Comparison of ENCODE assay signal across 30 cellular contexts in genomic region chr16:86948046-86948445, GRCh38.
"Had no signal": no experiment of that assay in that cellular context is flagged by ENCODE, and none has a peak within 500 bp of the region (broad histone marks: within the 10 kb centered on the region; RNA-seq: fewer than 3 reads in every experiment).

No MANE protein-coding gene starts in this region.

- H3K27me3 Mint-ChIP-seq: stimulated activated memory B cell treated with anti-CD40 and anti-IgM and Interleukin-4, amounts not matched to agents 10 μg/mL and 1 μg/mL and 100 μg/mL, for 72 hours; stimulated activated naive CD8-positive, alpha-beta T cell treated with anti-CD3 and anti-CD28 coated beads, Interleukin-15, amount 100 ng/mL, for 72 hours had no signal

- ATAC-seq: heart right ventricle; left cardiac atrium; left lobe of liver; lower lobe of right lung; naive thymus-derived CD8-positive, alpha-beta T cell; right lobe of liver; stimulated activated memory B cell treated with anti-CD40 and anti-IgM and Interleukin-4, amounts not matched to agents 10 μg/mL and 1 μg/mL and 100 μg/mL, for 72 hours; stimulated activated naive CD8-positive, alpha-beta T cell treated with anti-CD3 and anti-CD28 coated beads, Interleukin-15, amount 100 ng/mL, for 72 hours had no signal

- H3K79me2 ChIP-seq: hepatocyte had no signal

- H3K36me3 Mint-ChIP-seq: mesothelial cell of epicardium; naive thymus-derived CD8-positive, alpha-beta T cell; stimulated activated memory B cell treated with anti-CD40 and anti-IgM and Interleukin-4, amounts not matched to agents 10 μg/mL and 1 μg/mL and 100 μg/mL, for 72 hours; type B pancreatic cell had no signal

- H2AFZ ChIP-seq: hepatocyte had no signal

- H3K4me2 ChIP-seq: hepatocyte, smooth muscle cell had no signal

- H3K27ac ChIP-seq: heart right ventricle, hepatocyte, lower lobe of right lung, ovary, right lobe of liver, tibial nerve, uterus had no signal

- H3K27ac Mint-ChIP-seq: mesothelial cell of epicardium; naive thymus-derived CD8-positive, alpha-beta T cell; progenitor cell of endocrine pancreas; stimulated activated memory B cell treated with anti-CD40 and anti-IgM and Interleukin-4, amounts not matched to agents 10 μg/mL and 1 μg/mL and 100 μg/mL, for 72 hours; stimulated activated naive CD8-positive, alpha-beta T cell treated with anti-CD3 and anti-CD28 coated beads, Interleukin-15, amount 100 ng/mL, for 72 hours; type B pancreatic cell had no signal

- H3K9me3 Mint-ChIP-seq: stimulated activated naive CD8-positive, alpha-beta T cell treated with anti-CD3 and anti-CD28 coated beads, Interleukin-15, amount 100 ng/mL, for 72 hours had no signal

- H3K9me3 ChIP-seq: heart right ventricle, lower lobe of right lung, ovary, right lobe of liver, uterus had no signal

- H3K4me1 ChIP-seq: lower lobe of right lung, right lobe of liver, tibial nerve, uterus had no signal

- H3K27me3 ChIP-seq: hepatocyte, ovary, right lobe of liver, tibial nerve, uterus had no signal

- H3K4me1 Mint-ChIP-seq: naive thymus-derived CD8-positive, alpha-beta T cell; stimulated activated memory B cell treated with anti-CD40 and anti-IgM and Interleukin-4, amounts not matched to agents 10 μg/mL and 1 μg/mL and 100 μg/mL, for 72 hours; stimulated activated naive CD8-positive, alpha-beta T cell treated with anti-CD3 and anti-CD28 coated beads, Interleukin-15, amount 100 ng/mL, for 72 hours had no signal

- H3K4me3 Mint-ChIP-seq: mesothelial cell of epicardium; naive thymus-derived CD8-positive, alpha-beta T cell; nephron; neural crest cell; stimulated activated memory B cell treated with anti-CD40 and anti-IgM and Interleukin-4, amounts not matched to agents 10 μg/mL and 1 μg/mL and 100 μg/mL, for 72 hours; stimulated activated naive CD8-positive, alpha-beta T cell treated with anti-CD3 and anti-CD28 coated beads, Interleukin-15, amount 100 ng/mL, for 72 hours; type B pancreatic cell had no signal

- DNase-seq: heart right ventricle; islet precursor cell; kidney glomerular epithelial cell; left cardiac atrium; lower lobe of right lung; mammary epithelial cell; mesenchymal stem cell; nucleus accumbens; ovary; retina; right lobe of liver; stimulated activated CD4-positive, alpha-beta T cell treated with anti-CD3 and anti-CD28 coated beads, Interleukin-1b, Interleukin-23, amount 100 ng/mL, for 48 hours; stimulated activated CD4-positive, alpha-beta T cell treated with anti-CD3 and anti-CD28 coated beads, Interleukin-2, amount 100 ng/mL, for 48 hours; stimulated activated CD4-positive, alpha-beta T cell treated with anti-CD3 and anti-CD28 coated beads, Interleukin-4, amount 100 ng/mL, for 4 hours; stimulated activated CD8-positive, alpha-beta memory T cell treated with anti-CD3 and anti-CD28 coated beads, Interleukin-4, amount 100 ng/mL, for 48 hours; stimulated activated naive CD4-positive, alpha-beta T cell treated with Interleukin-2 at 50 U/mL for 16 hours; stimulated activated naive CD8-positive, alpha-beta T cell treated with anti-CD3 and anti-CD28 coated beads, Interleukin-15, amount 100 ng/mL, for 72 hours; substantia nigra; uterus had no signal

- H3K36me3 ChIP-seq: heart right ventricle, lower lobe of right lung, ovary, right lobe of liver, tibial nerve, uterus had no signal

- H3K4me3 ChIP-seq: heart right ventricle, hepatocyte, lower lobe of right lung, ovary, right lobe of liver, smooth muscle cell, tibial nerve, uterus had no signal
